In genomic region chr3:156974931-156975330, GRCh38 we compare ENCODE assay signal across 16 cellular contexts.
DNase-seq lines count a peak whose midpoint lies in the region; ATAC-seq, FAIRE-seq and TF ChIP-seq lines count a peak whose summit lies in the region.
"Had no signal": no experiment of that assay in that cellular context is flagged by ENCODE, and none has a peak within 500 bp of the region (broad histone marks: within the 10 kb centered on the region; RNA-seq: fewer than 3 reads in every experiment).

No MANE protein-coding gene starts in this region.

- ATAC-seq in stimulated activated memory B cell treated with anti-CD40 and anti-IgM and Interleukin-4, amounts not matched to agents 10 μg/mL and 1 μg/mL and 100 μg/mL, for 72 hours: no peak
- ATAC-seq: A549, GM23338, K562 had no signal

- no peaks in the 10 kb centered on the region for H3F3A ChIP-seq in OCI-LY1 (ENCODE audit: insufficient read depth, low read length)

- H3K27ac Mint-ChIP-seq in stimulated activated memory B cell treated with anti-CD40 and anti-IgM and Interleukin-4, amounts not matched to agents 10 μg/mL and 1 μg/mL and 100 μg/mL, for 72 hours: peak overlapping the region; percentile 35
- H3K27ac Mint-ChIP-seq: CD4-positive, alpha-beta T cell; GM23338 had no signal

- BruUV-seq in mammary epithelial cell (replicated peaks; lab: Mats Ljungman, UMichigan): no TSS peak

- no peaks in the 10 kb centered on the region for H3K9me2 ChIP-seq in OCI-LY1 (ENCODE audit: low read depth, low read length)

- H3K4me3 Mint-ChIP-seq in stimulated activated memory B cell treated with anti-CD40 and anti-IgM and Interleukin-4, amounts not matched to agents 10 μg/mL and 1 μg/mL and 100 μg/mL, for 72 hours: no peak overlapping the region
- H3K4me3 Mint-ChIP-seq: CD4-positive, alpha-beta T cell; GM23338 had no signal

- CTCF ChIA-PET in mammary epithelial cell (lab: Charles Lee; ENCODE audit: low non-redundant PET): no interaction called here

- H4K20me1 ChIP-seq in OCI-LY1 (ENCODE audit: insufficient read depth, low read length): no peaks in the 10 kb centered on the region
- no peaks in the 10 kb centered on the region for H4K20me1 ChIP-seq in mammary epithelial cell (ENCODE audit: insufficient read depth, low read length)
- H4K20me1 ChIP-seq: BLaER1 treated with 17β-estradiol and CSF1 and Interleukin-3, amounts not matched to agents 10 nM and 100 nM had no signal

- no peak overlapping the region for H3K4me3 ChIP-seq in OCI-LY1 (ENCODE audit: low read depth, low read length, poor library complexity, severe bottlenecking)
- no peak overlapping the region for H3K4me3 ChIP-seq in mammary epithelial cell (replicated peaks in 1 of 3; ENCODE audit: insufficient read depth in 1 of 3, low read depth in 2 of 3, low read length in 3 of 3)
- H3K4me3 ChIP-seq: A549; BLaER1 treated with 17β-estradiol and CSF1 and Interleukin-3, amounts not matched to agents 10 nM and 100 nM; GM23338; K562 had no signal

- WGBS in mammary epithelial cell (ENCODE audit: low coverage, missing lambda C conversion rate): 100% methylated on average over 1 of the region's 1 CpG

- no peak overlapping the region for H3K4me2 ChIP-seq in OCI-LY1 (ENCODE audit: low read length)
- H3K4me2 ChIP-seq in mammary epithelial cell (ENCODE audit: insufficient read depth, low read depth, low read length): no peak overlapping the region
- H3K4me2 ChIP-seq: A549, GM23338 had no signal

- no peaks in the 10 kb centered on the region for H3K9me3 ChIP-seq in OCI-LY1 (ENCODE audit: low read length)
- no peaks in the 10 kb centered on the region for H3K9me3 ChIP-seq in mammary epithelial cell (replicated peaks; ENCODE audit: insufficient read depth, low read length)
- H3K9me3 ChIP-seq: A549; BLaER1 treated with 17β-estradiol and CSF1 and Interleukin-3, amounts not matched to agents 10 nM and 100 nM had no signal

- H3K27me3 Mint-ChIP-seq in stimulated activated memory B cell treated with anti-CD40 and anti-IgM and Interleukin-4, amounts not matched to agents 10 μg/mL and 1 μg/mL and 100 μg/mL, for 72 hours: no peaks in the 10 kb centered on the region
- H3K27me3 Mint-ChIP-seq: CD4-positive, alpha-beta T cell had no signal

- no peak overlapping the region for H2AFZ ChIP-seq in OCI-LY1 (ENCODE audit: low read length)
- H2AFZ ChIP-seq in mammary epithelial cell (ENCODE audit: low read depth, low read length): no peak overlapping the region
- H2AFZ ChIP-seq: GM23338 had no signal

- DNase-seq in GM18507 (ENCODE audit: extremely low spot score, insufficient read length, low read depth) (no peak), left kidney (ENCODE audit: low read depth, low spot score) (peak; percentile 9), mammary epithelial cell (no peak), NCI-H748 treated with DMSO at 0.1 percent for 48 hours (lab: John Stamatoyannopoulos, UW) (no peak), AG08396 (ENCODE audit: low spot score) (no peak)
- DNase-seq: AML-193; Calu3; CD4-positive, alpha-beta T cell; DMS 273 treated with DMSO at 0.1 percent for 48 hours; H7 had no signal

- in situ Hi-C loops in mammary epithelial cell (cut with MboI; ENCODE audit: low sequenced_read_pairs in 2 of 2): no loop called here

- no peaks in the 10 kb centered on the region for H3K27me3 ChIP-seq in OCI-LY1 (ENCODE audit: insufficient read depth, low read length)
- no peaks in the 10 kb centered on the region for H3K27me3 ChIP-seq in mammary epithelial cell (ENCODE audit: insufficient read depth, low read length)
- H3K27me3 ChIP-seq: BLaER1 treated with 17β-estradiol and CSF1 and Interleukin-3, amounts not matched to agents 10 nM and 100 nM had no signal

- H3K9me3 Mint-ChIP-seq in stimulated activated memory B cell treated with anti-CD40 and anti-IgM and Interleukin-4, amounts not matched to agents 10 μg/mL and 1 μg/mL and 100 μg/mL, for 72 hours: no peaks in the 10 kb centered on the region
- H3K9me3 Mint-ChIP-seq: CD4-positive, alpha-beta T cell had no signal

- H3K4me1 ChIP-seq in OCI-LY1 (ENCODE audit: insufficient read depth, low read length, severe bottlenecking): peaks cover 48% of the 10 kb centered on the region
- H3K4me1 ChIP-seq in mammary epithelial cell (ENCODE audit: insufficient read depth, low read length): peaks cover 4% of the 10 kb centered on the region
- H3K4me1 ChIP-seq: A549 had no signal

- H3K36me3 ChIP-seq in OCI-LY1 (ENCODE audit: insufficient read depth, low read length) (no peaks in the 10 kb centered on the region), mammary epithelial cell (ENCODE audit: insufficient read depth, low read length) (no peaks in the 10 kb centered on the region)
- H3K36me3 ChIP-seq: BLaER1 treated with 17β-estradiol and CSF1 and Interleukin-3, amounts not matched to agents 10 nM and 100 nM had no signal

- peak overlapping the region; percentile 22 for H3K27ac ChIP-seq in OCI-LY1 (ENCODE audit: low read depth, low read length, poor library complexity, severe bottlenecking)
- H3K27ac ChIP-seq in mammary epithelial cell (ENCODE audit: insufficient read depth, low read depth, low read length): no peak overlapping the region
- H3K27ac ChIP-seq: A549 had no signal

- TF ChIP-seq CTCF in OCI-LY1 (IDR thresholded peaks at IDR 0.05; ENCODE audit: low read length) (no peak), mammary epithelial cell (conservative IDR thresholded peaks at IDR 0.05 in 1 of 2, IDR thresholded peaks at IDR 0.05 in 1 of 2; ENCODE audit: extremely low read depth in 1 of 2, insufficient read depth in 1 of 2, low read depth in 1 of 2, low read length in 2 of 2) (no peak)

- FAIRE-seq in GM18507 (lab: Jason Lieb, UNC): peak; percentile 29
- FAIRE-seq: K562 had no signal

- peaks cover 6% of the 10 kb centered on the region for H3K36me3 Mint-ChIP-seq in stimulated activated memory B cell treated with anti-CD40 and anti-IgM and Interleukin-4, amounts not matched to agents 10 μg/mL and 1 μg/mL and 100 μg/mL, for 72 hours

- intact Hi-C loops in mammary epithelial cell (cut with micrococcal nuclease): loop anchor here (10.0 kb wide), 1 partner anchor 160 kb away; no protein-coding TSS in a partner anchor

- H3K4me1 Mint-ChIP-seq in stimulated activated memory B cell treated with anti-CD40 and anti-IgM and Interleukin-4, amounts not matched to agents 10 μg/mL and 1 μg/mL and 100 μg/mL, for 72 hours: peaks cover 38% of the 10 kb centered on the region

- H3K9ac ChIP-seq in OCI-LY1 (ENCODE audit: low read length): no peak overlapping the region
- H3K9ac ChIP-seq in mammary epithelial cell (ENCODE audit: insufficient read depth, low read length): no peak overlapping the region
- H3K9ac ChIP-seq: BLaER1 treated with 17β-estradiol and CSF1 and Interleukin-3, amounts not matched to agents 10 nM and 100 nM had no signal

- dilution Hi-C loops in mammary epithelial cell (cut with HindIII; ENCODE audit: low sequenced_read_pairs): no loop called here

- H3K79me2 ChIP-seq in OCI-LY1 (ENCODE audit: insufficient read depth, low read length): no peaks in the 10 kb centered on the region
- no peaks in the 10 kb centered on the region for H3K79me2 ChIP-seq in mammary epithelial cell (ENCODE audit: insufficient read depth, low read length)
